ENCODE assay signal across 8 cellular contexts in genomic region chr9:15422355-15423327, GRCh38. TPM values are rescaled to one million over a fixed set of nuclear protein-coding genes. Genes with fewer than 3 reads are reported as not detected.
DNase-seq lines count a peak whose midpoint lies in the region; ATAC-seq, FAIRE-seq and TF ChIP-seq lines count a peak whose summit lies in the region.

Gene SNAPC3 (plus strand): TSS chr9:15422876. CDS start chr9:15422880, 4 bp downstream.

- peak within 1 kb of the TSS; percentile 92 for H3K27ac Mint-ChIP-seq in WTC11

- H3K36me3 Mint-ChIP-seq in WTC11, result peaks cover 24% of the 10 kb centered on the region

- H3K4me3 ChIP-seq in bronchial epithelial cell (ENCODE audit: low read depth, low read length), result peak within 1 kb of the TSS; percentile 81
- H3K4me3 ChIP-seq in iPS-20b (ENCODE audit: low read length), result peak within 1 kb of the TSS; percentile 97
- peak within 1 kb of the TSS; percentile 58 to 99 (median 90) for H3K4me3 ChIP-seq in skin epidermis

- in situ Hi-C loops in GM18951 (cut with MboI; ENCODE audit: low sequenced_read_pairs, unreplicated experiment), result no loop called here

- FAIRE-seq in bronchial epithelial cell (lab: Jason Lieb, UNC), result no peak

- H3K4me3 Mint-ChIP-seq in WTC11, result peak within 1 kb of the TSS; percentile 96

- peaks cover 38% of the 10 kb centered on the region for H3K4me1 Mint-ChIP-seq in WTC11

- H3K9me3 Mint-ChIP-seq in WTC11, result no peaks in the 10 kb centered on the region

- peak; percentile 85 for TF ChIP-seq POLR2A in GM18951 (IDR thresholded peaks at IDR 0.05; ENCODE audit: extremely low read depth, insufficient read depth, insufficient read length)

- H3K9ac ChIP-seq in iPS-20b (ENCODE audit: low read depth, low read length), result peak within 1 kb of the TSS; percentile 84

- peak; percentile 98 for ATAC-seq in HG03175 (IDR thresholded peaks at IDR 0.05; ENCODE audit: unreplicated experiment)
- ATAC-seq in WTC11, result peak; percentile 94

- peak; percentile 97 for DNase-seq in AG08396 (ENCODE audit: low spot score)
- DNase-seq in NCI-H2227 treated with DMSO at 0.1 percent for 48 hours (lab: John Stamatoyannopoulos, UW), result peak; percentile 96
- peak; percentile 96 for DNase-seq in WTC11 (ENCODE audit: low spot score)
- DNase-seq in bronchial epithelial cell (ENCODE audit: low read depth), result peak; percentile 86

- H3K9me3 ChIP-seq in iPS-20b (ENCODE audit: insufficient read depth, low read depth, low read length), result no peaks in the 10 kb centered on the region

- no peaks in the 10 kb centered on the region for H3K27me3 ChIP-seq in bronchial epithelial cell (ENCODE audit: control insufficient read depth, insufficient read depth, low read length)
- no peaks in the 10 kb centered on the region for H3K27me3 ChIP-seq in iPS-20b (ENCODE audit: insufficient read depth, low read length)

- no peaks in the 10 kb centered on the region for H3K27me3 Mint-ChIP-seq in WTC11 (ENCODE audit: low read depth)

- H3K36me3 ChIP-seq in bronchial epithelial cell (ENCODE audit: control insufficient read depth, insufficient read depth, low read length) (peaks cover 3% of the 10 kb centered on the region), iPS-20b (ENCODE audit: insufficient read depth, low read depth, low read length) (peaks cover 38% of the 10 kb centered on the region)

- POLR2A ChIA-PET in WTC11 (lab: Charles Lee), result interaction anchor here (0.6 to 1.1 kb wide), 4 partner anchors 44 to 131 kb away, joined by 3 to 4 read pairs (median 3); partner anchors contain the start of genes CCDC171 and PSIP1

- peak within 1 kb of the TSS; percentile 67 for H3K27ac ChIP-seq in iPS-20b (ENCODE audit: low read length)
- H3K27ac ChIP-seq in skin epidermis, result peak within 1 kb of the TSS; percentile 77 to 95 (median 90)

- peaks cover 4% of the 10 kb centered on the region; the same call in 1 of the 2 replicates for H3K4me1 ChIP-seq in iPS-20b (ENCODE audit: insufficient read depth, low read length)

- TF ChIP-seq CTCF in WTC11 (IDR thresholded peaks at IDR 0.05) (no peak), bronchial epithelial cell (IDR thresholded peaks at IDR 0.05; ENCODE audit: insufficient read depth, low read length, severe bottlenecking) (no peak)

- CTCF ChIA-PET in WTC11 (lab: Charles Lee), result interaction anchor here (0.6 to 1.7 kb wide), 6 partner anchors 18 to 191 kb away, joined by 3 to 8 read pairs (median 4); partner anchors contain the start of genes CCDC171 and TTC39B

TF ChIP-seq in WTC11, 78 proteins besides CTCF, POLR2A, EP300 and RAD21 (continues in another document):
- TF ChIP-seq ATF6 (CRISPR knock-in tag; IDR thresholded peaks at IDR 0.05), result no peak
- peak; percentile 72 for TF ChIP-seq GABPB1 (CRISPR knock-in tag; IDR thresholded peaks at IDR 0.05)
- peak; percentile 99 for TF ChIP-seq ZNF423 (CRISPR knock-in tag; IDR thresholded peaks at IDR 0.05)
- no peak for TF ChIP-seq CDX4 (CRISPR knock-in tag; IDR thresholded peaks at IDR 0.05; ENCODE audit: borderline replicate concordance)
- peak; percentile 86 for TF ChIP-seq MAX (CRISPR knock-in tag; IDR thresholded peaks at IDR 0.05)
- peak; percentile 74; the same call in 1 of the 2 replicates for TF ChIP-seq FOXP4 (CRISPR knock-in tag; IDR thresholded peaks at IDR 0.05)
- no peak for TF ChIP-seq JAZF1 (CRISPR knock-in tag; IDR thresholded peaks at IDR 0.05)
- 0 out of 2 replicates have a peak, but pooled peaks have one; percentile 41 for TF ChIP-seq ETV6 (CRISPR knock-in tag; IDR thresholded peaks at IDR 0.05)
- peak; percentile 91 for TF ChIP-seq SP1 (CRISPR knock-in tag; conservative IDR thresholded peaks at IDR 0.05)
- TF ChIP-seq CBFB (CRISPR knock-in tag; IDR thresholded peaks at IDR 0.05; ENCODE audit: low read depth), result no peak
- TF ChIP-seq FOXK1 (CRISPR knock-in tag; IDR thresholded peaks at IDR 0.05), result peak; percentile 44
- TF ChIP-seq ZBTB43 (CRISPR knock-in tag; IDR thresholded peaks at IDR 0.05), result peak; percentile 59; the same call in 1 of the 2 replicates
- no peak for TF ChIP-seq ZNF396 (CRISPR knock-in tag; IDR thresholded peaks at IDR 0.05; ENCODE audit: borderline replicate concordance)
- TF ChIP-seq NFE2L1 (CRISPR knock-in tag; IDR thresholded peaks at IDR 0.05), result peak; percentile 42; the same call in 1 of the 2 replicates
- peak; percentile 66; the same call in 1 of the 2 replicates for TF ChIP-seq HMGXB4 (CRISPR knock-in tag; IDR thresholded peaks at IDR 0.05)
- no peak for TF ChIP-seq ESRRA (CRISPR knock-in tag; IDR thresholded peaks at IDR 0.05; ENCODE audit: borderline replicate concordance)
- peak; percentile 85; the same call in 1 of the 2 replicates for TF ChIP-seq E2F5 (CRISPR knock-in tag; IDR thresholded peaks at IDR 0.05)

RNA-seq across cellular contexts. Expression of gene SNAPC3, which starts in this region (rescaled TPM):
- total RNA-seq in WTC11 (2021), result 33.5 to 37.7 TPM (median 33.6 TPM) in 3 replicates
- 32.8 and 33.7 TPM in 2 replicates for total RNA-seq in bronchial epithelial cell

Comparison
In these comparisons a context has a peak if more than half of its experiments do, and no peak if none do; other contexts are left out.
1. Peak in every context shown above with its lines: DNase-seq, ATAC-seq, H3K4me3 ChIP-seq and H3K27ac ChIP-seq.